17 cellular contexts compared by ENCODE assay signal in the genomic region with DNA sequence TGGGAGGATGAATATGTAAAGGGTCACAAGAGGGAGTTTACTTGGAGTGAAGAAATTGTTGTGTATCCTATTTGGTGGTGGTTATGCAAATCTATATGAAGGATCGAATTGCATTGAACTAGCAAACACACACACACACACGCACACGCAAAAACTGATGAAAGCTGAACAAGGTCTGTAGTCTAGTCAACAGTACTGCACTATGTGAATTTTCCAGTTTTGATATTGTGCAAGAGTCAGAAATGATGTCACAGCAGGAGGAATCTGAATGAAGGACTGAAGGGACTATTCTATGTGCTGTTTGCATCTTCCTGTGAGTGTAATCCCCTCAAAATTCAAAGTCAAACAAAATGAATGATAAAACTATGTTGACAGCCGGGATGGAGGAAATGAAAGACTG.
DNase-seq lines count a peak whose midpoint lies in the region; ATAC-seq, FAIRE-seq and TF ChIP-seq lines count a peak whose summit lies in the region.
"Had no signal": no experiment of that assay in that cellular context is flagged by ENCODE, and none has a peak within 500 bp of the region (broad histone marks: within the 10 kb centered on the region; RNA-seq: fewer than 3 reads in every experiment).

No MANE protein-coding gene starts in this region.

- no peaks in the 10 kb centered on the region for H3K23me2 ChIP-seq in H1 (ENCODE audit: low read depth, low read length)

- H3K23ac ChIP-seq in H1 (ENCODE audit: insufficient read length): no peak overlapping the region
- H3K23ac ChIP-seq in neuronal stem cell (ENCODE audit: low read depth, low read length, poor library complexity): no peak overlapping the region

- CTCF ChIA-PET in H1 (lab: Charles Lee; ENCODE audit: partially characterized antibody): interaction anchor here (0.6 to 4.6 kb wide), 4 partner anchors 8 to 807 kb away, joined by 3 to 22 read pairs (median 3); no protein-coding TSS in a partner anchor
- CTCF ChIA-PET in GM10248 (lab: Yijun Ruan, JAX): no interaction called here

- H2BK120ac ChIP-seq in H1 (replicated peaks; ENCODE audit: low read depth, low read length) (no peak overlapping the region), neuronal stem cell (ENCODE audit: low read depth, low read length) (no peak overlapping the region)

- TF ChIP-seq POLR2A in H1 (IDR thresholded peaks at IDR 0.05; ENCODE audit: control extremely low read depth in 1 of 2, low read depth in 2 of 2, low read length in 2 of 2) (no peak), Peyer's patch (IDR thresholded peaks at IDR 0.05) (no peak)

- no peak overlapping the region for H3K14ac ChIP-seq in H1 (ENCODE audit: insufficient read length)
- H3K14ac ChIP-seq in neuronal stem cell (ENCODE audit: low read length): no peak overlapping the region

- no peaks in the 10 kb centered on the region for H3K79me2 ChIP-seq in H1 (ENCODE audit: control insufficient read depth in 1 of 2, insufficient read depth in 2 of 2, low read length in 2 of 2)

- H3K27me3 ChIP-seq in H1 (replicated peaks in 1 of 4; ENCODE audit: control insufficient read depth in 3 of 4, extremely low read depth in 1 of 4, insufficient read depth in 3 of 4, low read length in 3 of 4) (no peaks in the 10 kb centered on the region), neuronal stem cell (ENCODE audit: control insufficient read depth in 3 of 3, insufficient read depth in 3 of 3, low read depth in 1 of 3, low read length in 3 of 3) (no peaks in the 10 kb centered on the region), Peyer's patch (no peaks in the 10 kb centered on the region)
- H3K27me3 ChIP-seq: SJSA1 had no signal

- TF ChIP-seq CTCF in H1 (IDR thresholded peaks at IDR 0.05; ENCODE audit: control extremely low read depth in 1 of 3, insufficient read depth in 1 of 3, low read depth in 1 of 3, low read length in 3 of 3) (no peak), mucosa of descending colon (IDR thresholded peaks at IDR 0.05) (no peak), GM10248 (IDR thresholded peaks at IDR 0.05; ENCODE audit: control extremely low read depth, extremely low read depth, low read depth, missing control alignments) (no peak), Peyer's patch (IDR thresholded peaks at IDR 0.05) (no peak)

- DNase-seq in ELR (ENCODE audit: low read depth): peak; percentile 4
- peak; percentile 75 to 80 for DNase-seq in NCI-H526 (lab: John Stamatoyannopoulos, UW)
- no peak for DNase-seq in H1 (ENCODE audit: low read depth in 1 of 2, low spot score in 2 of 2)
- no peak for DNase-seq in neuronal stem cell (ENCODE audit: low spot score)
- DNase-seq in mucosa of descending colon: no peak
- DNase-seq in GM10248 (ENCODE audit: extremely low spot score): no peak
- no peak for DNase-seq in Peyer's patch
- DNase-seq: activated naive CD8-positive, alpha-beta T cell treated with anti-CD3 and anti-CD28 coated beads, Interleukin-2, amount 50 U/mL, for 24 hours; caudate nucleus; effector CD8-positive, alpha-beta T cell; NCI-H1105; NCI-H69 had no signal

- no peak for ATAC-seq in mucosa of descending colon
- no peak for ATAC-seq in HG02870 (IDR thresholded peaks at IDR 0.05; ENCODE audit: unreplicated experiment)
- ATAC-seq: activated naive CD8-positive, alpha-beta T cell treated with anti-CD3 and anti-CD28 coated beads, Interleukin-2, amount 50 U/mL, for 24 hours; activated T-helper 17 cell treated with anti-CD3 and anti-CD28 coated beads, Interleukin-2, amount 50 U/mL, for 72 hours; foreskin keratinocyte had no signal

- no peak overlapping the region for H3K4me2 ChIP-seq in H1 (ENCODE audit: insufficient read depth in 1 of 2, low read depth in 2 of 2, low read length in 2 of 2)
- H3K4me2 ChIP-seq in neuronal stem cell (ENCODE audit: insufficient read depth, low read length, poor library complexity, severe bottlenecking): no peak overlapping the region

- intact Hi-C loops in mucosa of descending colon (cut with DNase I, micrococcal nuclease): no loop called here

- no peak overlapping the region for H4K5ac ChIP-seq in H1 (ENCODE audit: insufficient read length, low read depth, low read length)

- H4K91ac ChIP-seq in H1 (replicated peaks; ENCODE audit: insufficient read length, low read length) (no peak overlapping the region), neuronal stem cell (ENCODE audit: low read depth, low read length, poor library complexity) (no peak overlapping the region)

- no peak overlapping the region for H2BK5ac ChIP-seq in H1 (ENCODE audit: low read depth, low read length)
- no peak overlapping the region for H2BK5ac ChIP-seq in neuronal stem cell (ENCODE audit: low read length)

- no peaks in the 10 kb centered on the region for H3K9me3 ChIP-seq in H1 (ENCODE audit: insufficient read depth in 2 of 2, low read depth in 1 of 2, low read length in 1 of 2)
- no peaks in the 10 kb centered on the region for H3K9me3 ChIP-seq in neuronal stem cell (replicated peaks in 1 of 2; ENCODE audit: control insufficient read depth in 2 of 2, insufficient read depth in 1 of 2, low read depth in 1 of 2, low read length in 2 of 2)
- no peaks in the 10 kb centered on the region for H3K9me3 ChIP-seq in mucosa of descending colon
- no peaks in the 10 kb centered on the region for H3K9me3 ChIP-seq in Peyer's patch
- H3K9me3 ChIP-seq: SJSA1 had no signal

- H4K20me1 ChIP-seq in H1 (replicated peaks in 1 of 2; ENCODE audit: control insufficient read depth in 1 of 2, insufficient read depth in 2 of 2, low read length in 2 of 2): no peaks in the 10 kb centered on the region

- no peaks in the 10 kb centered on the region for H3K36me3 ChIP-seq in H1 (ENCODE audit: control insufficient read depth in 2 of 4, insufficient read depth in 4 of 4, low read length in 3 of 4)
- H3K36me3 ChIP-seq in neuronal stem cell (replicated peaks in 1 of 2; ENCODE audit: control insufficient read depth in 2 of 2, insufficient read depth in 2 of 2, low read length in 2 of 2): no peaks in the 10 kb centered on the region
- no peaks in the 10 kb centered on the region for H3K36me3 ChIP-seq in mucosa of descending colon (ENCODE audit: low read depth)
- no peaks in the 10 kb centered on the region for H3K36me3 ChIP-seq in Peyer's patch
- H3K36me3 ChIP-seq: SJSA1 had no signal

- WGBS in H1 (ENCODE audit: extremely low coverage in 1 of 2, insufficient coverage in 1 of 2, insufficient read length in 1 of 2, insufficient replicate concordance in 2 of 2, low coverage in 1 of 2, low lambda C conversion rate in 2 of 2, missing lambda C conversion rate in 1 of 2), 2 experiments: 89% methylated on average over 4 of the region's 4 CpGs; no CpG with 5 or more reads in 1 of the 2 experiments
- WGBS in neuronal stem cell (ENCODE audit: extremely low coverage in 2 of 2, insufficient read length in 2 of 2, insufficient replicate concordance in 1 of 2), 2 donors: no CpG with 5 or more reads among the region's 4 CpGs

- no peak overlapping the region for H3K56ac ChIP-seq in H1 (replicated peaks; ENCODE audit: insufficient read length, low read depth, low read length)

- no peak overlapping the region for H2AK5ac ChIP-seq in H1 (ENCODE audit: low read depth, low read length)
- H2AK5ac ChIP-seq in neuronal stem cell (ENCODE audit: low read depth, low read length): no peak overlapping the region

- TF ChIP-seq EP300 in H1 (IDR thresholded peaks at IDR 0.05; ENCODE audit: borderline replicate concordance in 1 of 2, low read depth in 2 of 2, low read length in 2 of 2): no peak

- no peaks in the 10 kb centered on the region for H3K79me1 ChIP-seq in H1 (ENCODE audit: low read depth, low read length)
- H3K79me1 ChIP-seq in neuronal stem cell (ENCODE audit: low read depth, low read length): no peaks in the 10 kb centered on the region

- H3K27ac ChIP-seq in H1 (ENCODE audit: low read depth, low read length): no peak overlapping the region
- H3K27ac ChIP-seq in neuronal stem cell (replicated peaks; ENCODE audit: low read length): no peak overlapping the region
- no peak overlapping the region for H3K27ac ChIP-seq in Peyer's patch
- H3K27ac ChIP-seq: foreskin keratinocyte, SJSA1 had no signal

- no peaks in the 10 kb centered on the region for H3K4me1 ChIP-seq in H1 (replicated peaks in 1 of 4; ENCODE audit: control insufficient read depth in 3 of 4, insufficient read depth in 4 of 4, low read length in 3 of 4)
- H3K4me1 ChIP-seq in neuronal stem cell (ENCODE audit: control insufficient read depth in 2 of 2, insufficient read depth in 1 of 2, low read depth in 1 of 2, low read length in 2 of 2): peaks cover 16 to 21% of the 10 kb centered on the region in 2 donors
- no peaks in the 10 kb centered on the region for H3K4me1 ChIP-seq in mucosa of descending colon (ENCODE audit: low read depth)
- H3K4me1 ChIP-seq in Peyer's patch: no peaks in the 10 kb centered on the region
- H3K4me1 ChIP-seq: foreskin keratinocyte had no signal

- no peak overlapping the region for H2BK12ac ChIP-seq in H1 (ENCODE audit: low read depth, low read length)
- no peak overlapping the region for H2BK12ac ChIP-seq in neuronal stem cell (ENCODE audit: low read length)

- H2AFZ ChIP-seq in H1 (ENCODE audit: low read length): no peak overlapping the region
- H2AFZ ChIP-seq in neuronal stem cell (ENCODE audit: low read length): peak overlapping the region; percentile 54

- H2BK20ac ChIP-seq in H1 (ENCODE audit: low read length): no peak overlapping the region

- H3K9ac ChIP-seq in H1 (replicated peaks in 1 of 4; ENCODE audit: extremely low read depth in 1 of 4, low read depth in 3 of 4, low read length in 3 of 4) (no peak overlapping the region), neuronal stem cell (ENCODE audit: low read depth, low read length, poor library complexity) (no peak overlapping the region)

- no peak for FAIRE-seq in H1 (lab: Jason Lieb, UNC)
- FAIRE-seq: D721Med had no signal

- H3K18ac ChIP-seq in H1 (ENCODE audit: extremely low read depth, low read length): no peak overlapping the region
- no peak overlapping the region for H3K18ac ChIP-seq in neuronal stem cell (ENCODE audit: low read length)

- H2BK15ac ChIP-seq in H1 (ENCODE audit: low read length): no peak overlapping the region
- H2BK15ac ChIP-seq in neuronal stem cell (ENCODE audit: low read length): no peak overlapping the region

- H3K4me3 ChIP-seq in H1 (ENCODE audit: extremely low read depth in 1 of 4, insufficient read depth in 2 of 4, low read depth in 3 of 4, low read length in 4 of 4): no peak overlapping the region
- H3K4me3 ChIP-seq in neuronal stem cell (ENCODE audit: low read length in 2 of 2): no peak overlapping the region
- H3K4me3 ChIP-seq in mucosa of descending colon: no peak overlapping the region
- H3K4me3 ChIP-seq in Peyer's patch: no peak overlapping the region
- H3K4me3 ChIP-seq: SJSA1 had no signal

- no peak overlapping the region for H3K4ac ChIP-seq in H1 (replicated peaks; ENCODE audit: insufficient read length, low read depth, low read length)
- H3K4ac ChIP-seq in neuronal stem cell (ENCODE audit: low read length): no peak overlapping the region

- POLR2A ChIA-PET in H1 (lab: Charles Lee; ENCODE audit: partially characterized antibody): interaction anchor here (0.6 kb wide), 1 partner anchor 267 kb away, joined by 3 read pairs; no protein-coding TSS in a partner anchor
- POLR2A ChIA-PET in GM10248 (lab: Yijun Ruan, JAX): no interaction called here

- no peak for TF ChIP-seq RAD21 in H1 (IDR thresholded peaks at IDR 0.05 in 1 of 2, conservative IDR thresholded peaks at IDR 0.05 in 1 of 2; ENCODE audit: low read depth in 2 of 2, low read length in 2 of 2)

- no peak overlapping the region for H4K8ac ChIP-seq in H1 (ENCODE audit: extremely low read depth, insufficient read depth, low read length)
- H4K8ac ChIP-seq in neuronal stem cell (ENCODE audit: low read depth, low read length): no peak overlapping the region

Comparison
In these comparisons a context has a peak if more than half of its experiments do, and no peak if none do; other contexts are left out.
1. DNase-seq: peak in ELR (single experiment) and NCI-H526 (2 of 2); none in H1 (0 of 2), neuronal stem cell (single experiment), mucosa of descending colon (0 of 3), GM10248 (single experiment) and Peyer's patch (0 of 3).